19 cellular contexts compared by ENCODE assay signal in the genomic region with DNA sequence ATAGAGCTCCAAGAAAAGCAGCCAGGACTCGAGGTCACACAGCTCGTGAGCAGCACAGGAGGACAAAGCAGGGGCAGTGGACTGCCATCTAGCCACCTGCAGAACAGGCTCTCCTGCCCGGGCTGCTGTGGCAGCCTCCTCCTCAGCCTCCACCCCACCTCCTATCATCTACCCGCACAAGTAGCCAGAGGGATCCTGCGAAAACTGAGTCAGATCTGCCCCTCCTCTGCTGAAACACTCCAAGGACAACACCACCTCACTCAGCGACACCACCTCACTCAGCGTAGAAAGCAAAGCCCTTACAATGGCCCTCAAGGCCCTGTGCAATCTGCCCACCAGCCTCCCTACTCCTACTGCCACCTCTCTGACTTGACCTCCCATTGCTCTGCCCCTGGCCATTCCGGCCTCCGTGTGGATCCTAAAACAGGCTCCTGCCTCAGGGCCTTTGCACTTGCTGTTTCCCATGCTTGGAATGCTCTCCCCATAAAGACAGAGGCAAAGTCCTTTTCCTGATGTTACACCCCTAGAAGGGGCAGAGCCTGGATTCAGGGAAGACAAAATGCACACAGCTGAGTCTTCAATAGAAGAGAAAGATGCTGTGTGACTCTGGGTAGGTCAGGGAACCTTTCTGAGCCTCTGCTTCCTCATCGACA. TPM values are rescaled to one million over a fixed set of nuclear protein-coding genes. Genes with fewer than 3 reads are reported as not detected.
DNase-seq lines count a peak whose midpoint lies in the region; ATAC-seq and TF ChIP-seq lines count a peak whose summit lies in the region.
"Had no signal": no experiment of that assay in that cellular context is flagged by ENCODE, and none has a peak within 500 bp of the region (broad histone marks: within the 10 kb centered on the region; RNA-seq: fewer than 3 reads in every experiment).

No MANE protein-coding gene starts in this region.

- peaks cover 50% of the 10 kb centered on the region for H3K36me3 Mint-ChIP-seq in activated naive CD8-positive, alpha-beta T cell treated with anti-CD3 and anti-CD28 coated beads for 36 hours
- H3K36me3 Mint-ChIP-seq in glutamatergic neuron (ENCODE audit: unreplicated experiment), result peaks cover 23% of the 10 kb centered on the region

- H3K36me3 ChIP-seq in left ventricle myocardium inferior, result no peaks in the 10 kb centered on the region
- H3K36me3 ChIP-seq: Peyer's patch, upper lobe of right lung had no signal

- DNase-seq in left ventricle myocardium inferior, result no peak
- no peak for DNase-seq in cardiac septum (ENCODE audit: low spot score)
- DNase-seq in activated naive CD8-positive, alpha-beta T cell treated with anti-CD3 and anti-CD28 coated beads for 36 hours, result no peak
- DNase-seq in glutamatergic neuron, result no peak
- no peak for DNase-seq in stimulated activated naive CD8-positive, alpha-beta T cell treated with anti-CD3 and anti-CD28 coated beads, Interleukin-15, amount 100 ng/mL, for 72 hours
- DNase-seq: activated naive CD4-positive, alpha-beta T cell treated with anti-CD3 and anti-CD28 coated beads for 36 hours; activated T-cell treated with anti-CD3 and anti-CD28 coated beads for 4 hours; CD4-positive, alpha-beta T cell; effector CD4-positive, alpha-beta T cell; naive B cell; Peyer's patch; psoas muscle; SK-N-SH; stimulated activated CD4-positive, alpha-beta T cell treated with anti-CD3 and anti-CD28 coated beads, Interleukin-12 subunit alpha, Interleukin-12 subunit beta, amount 100 ng/mL, for 4 hours; T1000; upper lobe of right lung had no signal

- H3K27me3 ChIP-seq in left ventricle myocardium inferior (ENCODE audit: low read depth), result no peaks in the 10 kb centered on the region
- H3K27me3 ChIP-seq: Peyer's patch had no signal

- H3K4me3 Mint-ChIP-seq in activated naive CD8-positive, alpha-beta T cell treated with anti-CD3 and anti-CD28 coated beads for 36 hours, result no peak overlapping the region
- H3K4me3 Mint-ChIP-seq in glutamatergic neuron (ENCODE audit: unreplicated experiment), result peak overlapping the region; percentile 43
- no peak overlapping the region for H3K4me3 Mint-ChIP-seq in stimulated activated naive CD8-positive, alpha-beta T cell treated with anti-CD3 and anti-CD28 coated beads, Interleukin-15, amount 100 ng/mL, for 72 hours
- H3K4me3 Mint-ChIP-seq: activated naive CD4-positive, alpha-beta T cell treated with anti-CD3 and anti-CD28 coated beads for 36 hours; CD4-positive, alpha-beta T cell had no signal

- peaks cover 15% of the 10 kb centered on the region for H3K9me3 Mint-ChIP-seq in activated naive CD8-positive, alpha-beta T cell treated with anti-CD3 and anti-CD28 coated beads for 36 hours
- peaks cover 14% of the 10 kb centered on the region for H3K9me3 Mint-ChIP-seq in glutamatergic neuron (ENCODE audit: unreplicated experiment)
- H3K9me3 Mint-ChIP-seq in stimulated activated naive CD8-positive, alpha-beta T cell treated with anti-CD3 and anti-CD28 coated beads, Interleukin-15, amount 100 ng/mL, for 72 hours, result peaks cover 13 to 28% of the 10 kb centered on the region in 2 donors

- H3K27ac Mint-ChIP-seq in activated naive CD8-positive, alpha-beta T cell treated with anti-CD3 and anti-CD28 coated beads for 36 hours, result peak overlapping the region; percentile 46
- peak overlapping the region; percentile 46 for H3K27ac Mint-ChIP-seq in glutamatergic neuron (ENCODE audit: unreplicated experiment)
- peak overlapping the region; percentile 36 to 39 for H3K27ac Mint-ChIP-seq in stimulated activated naive CD8-positive, alpha-beta T cell treated with anti-CD3 and anti-CD28 coated beads, Interleukin-15, amount 100 ng/mL, for 72 hours
- H3K27ac Mint-ChIP-seq: activated naive CD4-positive, alpha-beta T cell treated with anti-CD3 and anti-CD28 coated beads for 36 hours had no signal

- intact Hi-C loops in left ventricle myocardium inferior (cut with micrococcal nuclease) (no loop called here), cardiac septum (cut with DNase I) (no loop called here)

- no peak for TF ChIP-seq CTCF in left ventricle myocardium inferior (IDR thresholded peaks at IDR 0.05; ENCODE audit: borderline replicate concordance)
- no peak for TF ChIP-seq CTCF in glutamatergic neuron (IDR thresholded peaks at IDR 0.05; ENCODE audit: partially characterized antibody, unreplicated experiment)

- peaks cover 13% of the 10 kb centered on the region for H3K9me3 ChIP-seq in left ventricle myocardium inferior (replicated peaks)
- H3K9me3 ChIP-seq: Peyer's patch, psoas muscle, SK-N-SH, upper lobe of right lung had no signal

- no peak for ATAC-seq in stimulated activated naive CD8-positive, alpha-beta T cell treated with anti-CD3 and anti-CD28 coated beads, Interleukin-15, amount 100 ng/mL, for 72 hours
- no peak for ATAC-seq in HG02642 (IDR thresholded peaks at IDR 0.05; ENCODE audit: poor library complexity, unreplicated experiment)
- ATAC-seq in HG03457 (IDR thresholded peaks at IDR 0.05; ENCODE audit: unreplicated experiment), result no peak
- no peak for ATAC-seq in HG03439 (IDR thresholded peaks at IDR 0.05; ENCODE audit: unreplicated experiment)
- ATAC-seq: upper lobe of right lung had no signal

- H3K27me3 Mint-ChIP-seq in activated naive CD8-positive, alpha-beta T cell treated with anti-CD3 and anti-CD28 coated beads for 36 hours, result no peaks in the 10 kb centered on the region
- peaks cover 12% of the 10 kb centered on the region for H3K27me3 Mint-ChIP-seq in glutamatergic neuron (ENCODE audit: unreplicated experiment)
- H3K27me3 Mint-ChIP-seq in stimulated activated naive CD8-positive, alpha-beta T cell treated with anti-CD3 and anti-CD28 coated beads, Interleukin-15, amount 100 ng/mL, for 72 hours, result no peaks in the 10 kb centered on the region
- H3K27me3 Mint-ChIP-seq: CD4-positive, alpha-beta T cell; naive B cell had no signal

- H3K4me1 ChIP-seq in left ventricle myocardium inferior, result peaks cover 48% of the 10 kb centered on the region
- H3K4me1 ChIP-seq: psoas muscle had no signal

- peak overlapping the region; percentile 83 for H3K27ac ChIP-seq in left ventricle myocardium inferior (replicated peaks)
- H3K27ac ChIP-seq: Peyer's patch, psoas muscle, upper lobe of right lung had no signal

- peaks cover 36% of the 10 kb centered on the region for H3K4me1 Mint-ChIP-seq in activated naive CD8-positive, alpha-beta T cell treated with anti-CD3 and anti-CD28 coated beads for 36 hours
- H3K4me1 Mint-ChIP-seq in glutamatergic neuron (ENCODE audit: low read depth, unreplicated experiment), result peaks cover 22% of the 10 kb centered on the region
- H3K4me1 Mint-ChIP-seq in stimulated activated naive CD8-positive, alpha-beta T cell treated with anti-CD3 and anti-CD28 coated beads, Interleukin-15, amount 100 ng/mL, for 72 hours, result peaks cover 58% of the 10 kb centered on the region

- H3K4me3 ChIP-seq in left ventricle myocardium inferior, result peak overlapping the region; percentile 37
- H3K4me3 ChIP-seq: Peyer's patch, psoas muscle, upper lobe of right lung had no signal

RNA-seq across cellular contexts. Expression of a gene that starts 19.3 kb away (rescaled TPM):
- total RNA-seq in left ventricle myocardium inferior (11.2 TPM), cardiac septum (13.9 TPM), glutamatergic neuron (ENCODE audit: unreplicated experiment) (235 TPM)
- total RNA-seq in activated naive CD8-positive, alpha-beta T cell treated with anti-CD3 and anti-CD28 coated beads for 36 hours, result 10 to 100 TPM; 76.8 to 77.1 TPM
